Comparison of ENCODE assay signal across 23 cellular contexts in the genomic region with DNA sequence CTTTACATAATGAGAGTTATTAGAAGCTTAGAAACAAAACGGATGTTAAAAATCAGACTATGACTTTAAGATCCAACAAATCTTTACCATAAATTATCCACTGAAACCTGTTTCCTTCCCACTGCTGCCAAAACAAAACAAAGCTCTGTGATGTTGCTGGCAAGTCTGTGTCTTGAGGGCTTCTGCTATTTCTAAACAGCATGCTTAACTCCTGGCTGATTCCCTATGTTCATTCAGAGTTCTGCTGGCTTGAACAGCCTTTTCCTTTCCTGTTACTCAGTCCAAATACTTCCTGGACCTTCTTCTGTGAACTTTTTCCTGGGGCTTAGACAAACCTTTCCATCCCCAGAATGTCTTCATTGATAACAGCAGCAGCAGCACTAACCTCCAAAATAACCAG.
DNase-seq lines count a peak whose midpoint lies in the region; ATAC-seq and TF ChIP-seq lines count a peak whose summit lies in the region.
"Had no signal": no experiment of that assay in that cellular context is flagged by ENCODE, and none has a peak within 500 bp of the region (broad histone marks: within the 10 kb centered on the region; RNA-seq: fewer than 3 reads in every experiment).

No MANE protein-coding gene starts in this region.

- H3K9me3 ChIP-seq in left ventricle myocardium inferior (replicated peaks) (no peaks in the 10 kb centered on the region), MG63 (no peaks in the 10 kb centered on the region), tibial artery (no peaks in the 10 kb centered on the region)
- H3K9me3 ChIP-seq: A549, BE2C had no signal

- H3K36me3 ChIP-seq in left ventricle myocardium inferior (no peaks in the 10 kb centered on the region), MG63 (no peaks in the 10 kb centered on the region), tibial artery (no peaks in the 10 kb centered on the region)
- H3K36me3 ChIP-seq: BE2C; BLaER1 treated with 17β-estradiol and CSF1 and Interleukin-3, amounts not matched to agents 10 nM and 100 nM had no signal

- peaks cover under 1% of the 10 kb centered on the region for H3K27me3 ChIP-seq in left ventricle myocardium inferior (ENCODE audit: low read depth)
- no peaks in the 10 kb centered on the region for H3K27me3 ChIP-seq in MG63
- H3K27me3 ChIP-seq in tibial artery: no peaks in the 10 kb centered on the region
- H3K27me3 ChIP-seq: BE2C; BLaER1 treated with 17β-estradiol and CSF1 and Interleukin-3, amounts not matched to agents 10 nM and 100 nM had no signal

- H3K4me3 ChIP-seq in left ventricle myocardium inferior (no peak overlapping the region), MG63 (no peak overlapping the region), tibial artery (no peak overlapping the region)
- H3K4me3 ChIP-seq: A549; BLaER1 treated with 17β-estradiol and CSF1 and Interleukin-3, amounts not matched to agents 10 nM and 100 nM; GM23248 had no signal

- TF ChIP-seq CTCF in left ventricle myocardium inferior (IDR thresholded peaks at IDR 0.05; ENCODE audit: borderline replicate concordance): no peak
- no peak for TF ChIP-seq CTCF in tibial artery (IDR thresholded peaks at IDR 0.05)

- intact Hi-C loops in Right ventricle myocardium inferior (cut with DNase I): no loop called here
- intact Hi-C loops in left ventricle myocardium inferior (cut with micrococcal nuclease): no loop called here
- intact Hi-C loops in tibial artery (cut with DNase I; ENCODE audit: low total_unique reads): no loop called here

- H3K4me1 ChIP-seq in left ventricle myocardium inferior: no peaks in the 10 kb centered on the region
- H3K4me1 ChIP-seq in tibial artery: no peaks in the 10 kb centered on the region
- H3K4me1 ChIP-seq: A549 had no signal

- ATAC-seq in Right ventricle myocardium inferior: peak; percentile 59
- ATAC-seq in GM19455 (IDR thresholded peaks at IDR 0.05; ENCODE audit: unreplicated experiment): no peak
- ATAC-seq: A549 had no signal

- H3K27ac ChIP-seq in left ventricle myocardium inferior (replicated peaks) (no peak overlapping the region), tibial artery (no peak overlapping the region)
- H3K27ac ChIP-seq: A549; BLaER1 treated with 17β-estradiol and CSF1 and Interleukin-3, amounts not matched to agents 10 nM and 100 nM; GM23248 had no signal

- no peak for DNase-seq in Right ventricle myocardium inferior (ENCODE audit: missing footprints)
- no peak for DNase-seq in left ventricle myocardium inferior
- peak; percentile 32 for DNase-seq in MG63
- peak; percentile 16 for DNase-seq in left kidney (ENCODE audit: low read depth, low spot score)
- no peak for DNase-seq in HuH-7 (ENCODE audit: low spot score)
- no peak for DNase-seq in tibial artery
- DNase-seq: 8988T; ACHN; AML-193; BE2C; Calu3; CD4-positive, alpha-beta T cell; CD8-positive, alpha-beta memory T cell; COR-L47; DMS53; DMS79 treated with DMSO at 0.1 percent for 48 hours; GF-D8; GM23248; H7; HCEC 1CT had no signal

Comparison
In these comparisons a context has a peak if more than half of its experiments do, and no peak if none do; other contexts are left out.
1. DNase-seq: peak in MG63 (single experiment) and left kidney (single experiment); none in Right ventricle myocardium inferior (single experiment), left ventricle myocardium inferior (single experiment), HuH-7 (single experiment) and tibial artery (0 of 2).